34 cellular contexts compared by ENCODE assay signal in the genomic region with DNA sequence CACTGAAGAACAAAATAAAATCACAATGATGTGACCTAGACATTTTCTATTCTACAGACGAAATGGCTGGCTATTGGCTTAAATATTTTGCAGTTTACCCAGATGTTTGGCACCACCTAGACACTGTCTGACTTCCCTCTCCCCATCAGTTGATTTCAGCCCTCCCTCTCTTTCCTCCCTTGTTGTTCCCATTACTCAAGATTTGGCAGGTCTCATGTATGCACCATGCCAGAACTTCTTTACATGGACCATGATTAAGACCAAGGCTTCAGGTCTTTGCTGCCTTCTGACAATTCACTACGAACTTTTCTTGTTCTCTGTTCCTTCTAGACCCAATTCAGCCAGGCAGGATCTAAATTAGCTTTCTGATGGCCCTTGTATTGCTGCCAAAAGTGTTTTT.
"Had no signal": no experiment of that assay in that cellular context is flagged by ENCODE, and none has a peak within 500 bp of the region (broad histone marks: within the 10 kb centered on the region; RNA-seq: fewer than 3 reads in every experiment).

No MANE protein-coding gene starts in this region.

- H3K4me2 ChIP-seq: KMS-11 had no signal

- H3K27ac ChIP-seq: KMS-11 had no signal

- H3K36me3 ChIP-seq: MG63 had no signal

- H3K9ac ChIP-seq: KMS-11 had no signal

- H3K4me3 ChIP-seq: MG63 had no signal

- H3K9me3 ChIP-seq: MG63 had no signal

- DNase-seq: Karpas-422, Kasumi-1, KG1, MG63, MM.1S, MV-4-11, NCI-H1048, NCI-H1092, NCI-H1092 treated with DMSO at 0.1 percent for 48 hours, NCI-H1105, NCI-H1105 treated with DMSO at 0.1 percent for 48 hours, NCI-H1417, NCI-H1417 treated with DMSO at 0.1 percent for 48 hours, NCI-H1436, NCI-H1436 treated with DMSO at 0.1 percent for 48 hours, NCI-H146, NCI-H1694, NCI-H1694 treated with DMSO at 0.1 percent for 48 hours, NCI-H187, NCI-H187 treated with DMSO at 0.1 percent for 48 hours, NCI-H1930, NCI-H2029, NCI-H2029 treated with DMSO at 0.1 percent for 48 hours, NCI-H2081, NCI-H2081 treated with DMSO at 0.1 percent for 48 hours, NCI-H2107, NCI-H2171, NCI-H2171 treated with DMSO at 0.1 percent for 48 hours, NCI-H2227 treated with DMSO at 0.1 percent for 48 hours, NCI-H226, NCI-H345, NCI-H446, NCI-H446 treated with DMSO at 0.1 percent for 48 hours had no signal

- H3K27me3 ChIP-seq: MG63 had no signal
